ENCODE assay signal across 1 cellular context in genomic region chr7:128403676-128404075, GRCh38.
TF ChIP-seq lines count a peak whose summit lies in the region.

No MANE protein-coding gene starts in this region.

TF ChIP-seq in endothelial cell of umbilical vein, 7 proteins besides CTCF, POLR2A, EP300 and RAD21:
- TF ChIP-seq, protein P1, sequence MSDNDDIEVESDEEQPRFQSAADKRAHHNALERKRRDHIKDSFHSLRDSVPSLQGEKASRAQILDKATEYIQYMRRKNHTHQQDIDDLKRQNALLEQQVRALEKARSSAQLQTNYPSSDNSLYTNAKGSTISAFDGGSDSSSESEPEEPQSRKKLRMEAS (IDR thresholded peaks at IDR 0.05; ENCODE audit: insufficient read depth, insufficient read length): no peak
- TF ChIP-seq GATA2 (IDR thresholded peaks at IDR 0.05; ENCODE audit: insufficient read depth, insufficient read length, low read depth, low read length) (no peak), POLR2AphosphoS5 (IDR thresholded peaks at IDR 0.05; ENCODE audit: insufficient read depth, low read depth, low read length) (no peak), MYC (IDR thresholded peaks at IDR 0.05; ENCODE audit: low read depth, low read length) (no peak), FOS (IDR thresholded peaks at IDR 0.05; ENCODE audit: borderline replicate concordance, insufficient read depth, low read length) (no peak), JUN (IDR thresholded peaks at IDR 0.05; ENCODE audit: borderline replicate concordance, insufficient read depth, insufficient read length, low read depth) (no peak), EZH2 (IDR thresholded peaks at IDR 0.05; ENCODE audit: borderline replicate concordance, low read depth, low read length, severe bottlenecking) (no peak)
